In genomic region chr7:101856488-101857357, GRCh38 we compare ENCODE assay signal across 8 cellular contexts. TPM values are rescaled to one million over a fixed set of nuclear protein-coding genes. Genes with fewer than 3 reads are reported as not detected.
DNase-seq lines count a peak whose midpoint lies in the region; ATAC-seq and TF ChIP-seq lines count a peak whose summit lies in the region.

No MANE protein-coding gene starts in this region.

- peak overlapping the region; percentile 77 for H3K4me2 ChIP-seq in PC-9
- H3K4me2 ChIP-seq in fibroblast of lung (ENCODE audit: extremely low read depth, insufficient read depth, low read length): peak overlapping the region; percentile 9

- H2AFZ ChIP-seq in PC-9 (peak overlapping the region; percentile 50; the same call in 1 of the 2 replicates), fibroblast of lung (ENCODE audit: low read length) (peak overlapping the region; percentile 57)

- peaks cover 20% of the 10 kb centered on the region for H3F3A ChIP-seq in PC-9 (ENCODE audit: insufficient read depth, low read depth)

- ATAC-seq in GM19372 (IDR thresholded peaks at IDR 0.05; ENCODE audit: low read depth, unreplicated experiment) (peak; percentile 92), HG03520 (IDR thresholded peaks at IDR 0.05; ENCODE audit: unreplicated experiment) (peak; percentile 88)
- peak; percentile 96 to 97 for ATAC-seq in activated T-cell treated with anti-CD3 and anti-CD28 coated beads, Interleukin-2, amount 50 U/mL, for 72 hours (replicated peaks in 1 of 2)

- CTCF ChIA-PET in PC-9 (lab: Charles Lee): interaction anchor here (0.7 to 1.5 kb wide), 4 partner anchors 15 to 388 kb away, joined by 3 to 7 read pairs (median 3); no protein-coding TSS in a partner anchor

- intact Hi-C loops in PC-9 (cut with micrococcal nuclease; ENCODE audit: unreplicated experiment): loop anchor here (1.0 to 10.0 kb wide), 8 partner anchors 27 to 378 kb away; partner anchors contain the start of gene CUX1

- TF ChIP-seq CTCF in PC-9 (conservative IDR thresholded peaks at IDR 0.05) (peak; percentile 73), fibroblast of lung (conservative IDR thresholded peaks at IDR 0.05 in 1 of 2, IDR thresholded peaks at IDR 0.05 in 1 of 2; ENCODE audit: low read depth in 1 of 2, low read length in 2 of 2) (peak in 1 of 2 donors; percentile 37), neural crest cell (conservative IDR thresholded peaks at IDR 0.05) (no peak)

- BruUV-seq in PC-9 (replicated peaks; lab: Mats Ljungman, UMichigan): TSS peak; percentile 82

- H3K9ac ChIP-seq in fibroblast of lung (ENCODE audit: insufficient read depth, low read length): peak overlapping the region; percentile 17
- peak overlapping the region; percentile 46 to 78 for H3K9ac ChIP-seq in stomach smooth muscle (ENCODE audit: low read length in 2 of 2)

- H3K27me3 ChIP-seq in PC-9 (ENCODE audit: insufficient read depth, low read depth): no peaks in the 10 kb centered on the region
- H3K27me3 ChIP-seq in fibroblast of lung (ENCODE audit: control insufficient read depth, insufficient read depth, low read length): no peaks in the 10 kb centered on the region
- no peaks in the 10 kb centered on the region for H3K27me3 ChIP-seq in stomach smooth muscle (ENCODE audit: control insufficient read depth in 1 of 2, insufficient read depth in 2 of 2, low read length in 2 of 2)

- H3K9me3 Mint-ChIP-seq in activated T-cell treated with anti-CD3 and anti-CD28 coated beads, Interleukin-2, amount 50 U/mL, for 72 hours: peaks cover 0 to 1% of the 10 kb centered on the region in 2 donors
- H3K9me3 Mint-ChIP-seq in neural crest cell: no peaks in the 10 kb centered on the region

- H3K27ac Mint-ChIP-seq in activated T-cell treated with anti-CD3 and anti-CD28 coated beads, Interleukin-2, amount 50 U/mL, for 72 hours: peak overlapping the region; percentile 94
- H3K27ac Mint-ChIP-seq in neural crest cell (ENCODE audit: unreplicated experiment): peak overlapping the region; percentile 62

- H3K9me3 ChIP-seq in PC-9 (ENCODE audit: insufficient read depth, low read depth): no peaks in the 10 kb centered on the region
- H3K9me3 ChIP-seq in fibroblast of lung (ENCODE audit: control insufficient read depth, insufficient read depth, low read depth, low read length): no peaks in the 10 kb centered on the region
- no peaks in the 10 kb centered on the region for H3K9me3 ChIP-seq in stomach smooth muscle (ENCODE audit: control insufficient read depth in 2 of 2, low read length in 2 of 2)

- peaks cover 56% of the 10 kb centered on the region for H3K4me1 Mint-ChIP-seq in activated T-cell treated with anti-CD3 and anti-CD28 coated beads, Interleukin-2, amount 50 U/mL, for 72 hours (ENCODE audit: low read depth)
- H3K4me1 Mint-ChIP-seq in neural crest cell: peaks cover 50% of the 10 kb centered on the region

- H3K9me2 ChIP-seq in PC-9 (ENCODE audit: insufficient read depth): no peaks in the 10 kb centered on the region

- H3K36me3 Mint-ChIP-seq in activated T-cell treated with anti-CD3 and anti-CD28 coated beads, Interleukin-2, amount 50 U/mL, for 72 hours (ENCODE audit: insufficient read depth in 2 of 2): no peaks in the 10 kb centered on the region
- H3K36me3 Mint-ChIP-seq in neural crest cell (ENCODE audit: low read depth): peaks cover 2% of the 10 kb centered on the region

- H3K27ac ChIP-seq in PC-9: peak overlapping the region; percentile 76
- H3K27ac ChIP-seq in fibroblast of lung (ENCODE audit: insufficient read depth, low read length): peak overlapping the region; percentile 68
- H3K27ac ChIP-seq in stomach smooth muscle (ENCODE audit: low read length): peak overlapping the region; percentile 85

- DNase-seq in C1 segment of cervical spinal cord (lab: John Stamatoyannopoulos, UW) (peak in 12 of 14 donors; percentile 12 to 83 (median 61)), PC-9 (peak; percentile 91 to 98), fibroblast of lung (ENCODE audit: low read depth in 2 of 2) (peak; percentile 50 to 85), neural crest cell (ENCODE audit: low read depth, low spot score) (no peak)
- DNase-seq in activated T-cell treated with anti-CD3 and anti-CD28 coated beads, Interleukin-2, amount 50 U/mL, for 72 hours: peak; percentile 86 to 88

- H3K79me2 ChIP-seq in PC-9 (ENCODE audit: low read depth) (peaks cover 52% of the 10 kb centered on the region), fibroblast of lung (ENCODE audit: control insufficient read depth, insufficient read depth, low read length) (peaks cover 31% of the 10 kb centered on the region)

- H3K4me3 ChIP-seq in PC-9 (peak overlapping the region; percentile 46), fibroblast of lung (replicated peaks in 1 of 4; ENCODE audit: control extremely low read depth in 1 of 4, insufficient read depth in 1 of 4, low read depth in 3 of 4, low read length in 4 of 4) (peak overlapping the region; percentile 0 to 54 (median 22)), stomach smooth muscle (ENCODE audit: low read length in 2 of 2) (peak overlapping the region; percentile 58 to 72)

- H3K27me3 Mint-ChIP-seq in activated T-cell treated with anti-CD3 and anti-CD28 coated beads, Interleukin-2, amount 50 U/mL, for 72 hours (ENCODE audit: low read depth): no peaks in the 10 kb centered on the region
- H3K27me3 Mint-ChIP-seq in neural crest cell (ENCODE audit: low read depth): no peaks in the 10 kb centered on the region

- H4K20me1 ChIP-seq in PC-9 (ENCODE audit: insufficient read depth): peaks cover 5% of the 10 kb centered on the region; the same call in 1 of the 2 replicates
- H4K20me1 ChIP-seq in fibroblast of lung (ENCODE audit: control insufficient read depth, extremely low read depth, insufficient read depth, low read length): no peaks in the 10 kb centered on the region

- H3K36me3 ChIP-seq in PC-9 (ENCODE audit: low read depth) (no peaks in the 10 kb centered on the region), fibroblast of lung (ENCODE audit: control insufficient read depth, insufficient read depth, low read length) (no peaks in the 10 kb centered on the region), stomach smooth muscle (ENCODE audit: control insufficient read depth in 2 of 2, insufficient read depth in 2 of 2, low read length in 2 of 2) (no peaks in the 10 kb centered on the region)

- peak overlapping the region; percentile 91 to 95 for H3K4me3 Mint-ChIP-seq in activated T-cell treated with anti-CD3 and anti-CD28 coated beads, Interleukin-2, amount 50 U/mL, for 72 hours
- H3K4me3 Mint-ChIP-seq in neural crest cell: no peak overlapping the region

- POLR2A ChIA-PET in PC-9 (lab: Charles Lee; ENCODE audit: unreplicated experiment): interaction anchor here (0.5 to 0.8 kb wide), 8 partner anchors 13 to 311 kb away, joined by 3 to 22 read pairs (median 8); no protein-coding TSS in a partner anchor

- H3K4me1 ChIP-seq in PC-9 (replicated peaks; ENCODE audit: insufficient read depth) (peaks cover 18% of the 10 kb centered on the region), fibroblast of lung (ENCODE audit: control insufficient read depth, extremely low read depth, insufficient read depth, low read length) (peaks cover 4% of the 10 kb centered on the region), stomach smooth muscle (ENCODE audit: control insufficient read depth, insufficient read depth, low read length) (peaks cover 21% of the 10 kb centered on the region)

RNA-seq across cellular contexts. Expression of gene CUX1, which starts 39.3 kb away (rescaled TPM):
- total RNA-seq in PC-9 (2021) (79.8 and 83.3 TPM in 2 replicates), fibroblast of lung (36.0 and 38.1 TPM in 2 replicates), neural crest cell (56.0 and 60.0 TPM in 2 replicates)
- total RNA-seq in activated T-cell treated with anti-CD3 and anti-CD28 coated beads, Interleukin-2, amount 50 U/mL, for 72 hours: 10 to 100 TPM; 24.7 to 26.2 TPM
- 19.2 and 22.7 TPM in 2 replicates for polyA plus RNA-seq in fibroblast of lung
- 25.6 and 29.8 TPM in 2 replicates for polyA plus RNA-seq in fibroblast of lung (2012)
- polyA minus RNA-seq in fibroblast of lung (ENCODE audit: low replicate concordance): 26.2 and 27.7 TPM in 2 replicates
